ENCODE assay signal across 25 cellular contexts in genomic region chr19:55303477-55303876, GRCh38. TPM values are rescaled to one million over a fixed set of nuclear protein-coding genes. Genes with fewer than 3 reads are reported as not detected.
"Had no signal": no experiment of that assay in that cellular context is flagged by ENCODE, and none has a peak within 500 bp of the region (broad histone marks: within the 10 kb centered on the region; RNA-seq: fewer than 3 reads in every experiment).

No MANE protein-coding gene starts in this region.

- H3K27me3 Mint-ChIP-seq: activated naive CD4-positive, alpha-beta T cell treated with anti-CD3 and anti-CD28 coated beads, Interleukin-2, amount 50 U/mL, for 24 hours; activated T-cell treated with anti-CD3 and anti-CD28 coated beads, Interleukin-2, amount 50 U/mL, for 24 hours; T-helper 17 cell had no signal

- H3K36me3 Mint-ChIP-seq: activated naive CD4-positive, alpha-beta T cell treated with anti-CD3 and anti-CD28 coated beads, Interleukin-2, amount 50 U/mL, for 24 hours had no signal

- H3K27ac ChIP-seq: breast epithelium, Peyer's patch had no signal

- H3K4me3 ChIP-seq: breast epithelium, Peyer's patch had no signal

- H3K9me3 Mint-ChIP-seq: activated naive CD4-positive, alpha-beta T cell treated with anti-CD3 and anti-CD28 coated beads, Interleukin-2, amount 50 U/mL, for 24 hours; activated T-cell treated with anti-CD3 and anti-CD28 coated beads, Interleukin-2, amount 50 U/mL, for 24 hours; activated T-helper 1 cell treated with anti-CD3 and anti-CD28 coated beads, Interleukin-12 subunit alpha, Interleukin-12 subunit beta, Interleukin-2, Interleukin-4 antibody, amounts not matched to agents 30 ng/mL and 10 ng/mL and 1 ng/mL, durations not matched to agents 14 hours and 24 hours and 36 hours; WTC11 had no signal

- H3K9me3 ChIP-seq: breast epithelium, Peyer's patch had no signal

- H3K36me3 ChIP-seq: breast epithelium, Peyer's patch had no signal

- H3K4me1 ChIP-seq: breast epithelium had no signal

- H3K4me3 Mint-ChIP-seq: activated CD8-positive, alpha-beta memory T cell treated with anti-CD3 and anti-CD28 coated beads, Interleukin-2, amount 10 ng/mL, durations not matched to agents 7 days and 5 days; activated naive CD4-positive, alpha-beta T cell treated with anti-CD3 and anti-CD28 coated beads, Interleukin-2, amount 50 U/mL, for 24 hours; activated T-cell treated with anti-CD3 and anti-CD28 coated beads, Interleukin-2, amount 50 U/mL, for 24 hours; WTC11 had no signal

- H3K27ac Mint-ChIP-seq: activated CD8-positive, alpha-beta memory T cell treated with anti-CD3 and anti-CD28 coated beads, Interleukin-2, amount 10 ng/mL, durations not matched to agents 7 days and 5 days; activated naive CD4-positive, alpha-beta T cell treated with anti-CD3 and anti-CD28 coated beads, Interleukin-2, amount 50 U/mL, for 24 hours; activated T-cell treated with anti-CD3 and anti-CD28 coated beads, Interleukin-2, amount 50 U/mL, for 24 hours; activated T-helper 1 cell treated with anti-CD3 and anti-CD28 coated beads, Interleukin-12 subunit alpha, Interleukin-12 subunit beta, Interleukin-2, Interleukin-4 antibody, amounts not matched to agents 30 ng/mL and 10 ng/mL and 1 ng/mL, durations not matched to agents 14 hours and 24 hours and 36 hours; T-helper 17 cell; WTC11 had no signal

- ATAC-seq: activated CD8-positive, alpha-beta memory T cell treated with anti-CD3 and anti-CD28 coated beads, Interleukin-2, amount 10 ng/mL, durations not matched to agents 7 days and 5 days; T-helper 17 cell had no signal

- DNase-seq: activated CD4-positive, alpha-beta T cell treated with anti-CD3 and anti-CD28 coated beads for 48 hours; activated CD4-positive, alpha-beta T cell treated with anti-CD3 and anti-CD28 coated beads, Interleukin-2, amount 50 U/mL, for 4 hours; activated CD4-positive, CD25-positive, alpha-beta regulatory T cell treated with anti-CD3 and anti-CD28 coated beads, Interleukin-2, amount 50 U/mL, for 72 hours; activated CD8-positive, alpha-beta memory T cell treated with anti-CD3 and anti-CD28 coated beads, Interleukin-2, amount 10 ng/mL, durations not matched to agents 7 days and 5 days; activated effector memory CD4-positive, alpha-beta T cell treated with Interleukin-2 at 50 U/mL for 16 hours; activated naive CD4-positive, alpha-beta T cell; activated T-cell treated with anti-CD3 and anti-CD28 coated beads, Interleukin-2, amount 50 U/mL, for 24 hours; aorta; central memory CD4-positive, alpha-beta T cell; NCI-H1092; NCI-H2107; NCI-H226; NCI-H774; Peyer's patch; SHP77 treated with DMSO at 0.1 percent for 48 hours; T-helper 17 cell; T-helper 9 cell had no signal

- H3K27me3 ChIP-seq: breast epithelium, Peyer's patch had no signal

RNA-seq across cellular contexts. Expression of gene TMEM150B, which starts 21.7 kb away (rescaled TPM):
- total RNA-seq: activated T-helper 1 cell treated with anti-CD3 and anti-CD28 coated beads, Interleukin-12 subunit alpha, Interleukin-12 subunit beta, Interleukin-2, Interleukin-4 antibody, amounts not matched to agents 30 ng/mL and 10 ng/mL and 1 ng/mL, durations not matched to agents 14 hours and 24 hours and 36 hours; LHCN-M2; M059J; NCI-H460; SK-MEL-5 had no signal
